Comparison of ENCODE assay signal across 8 cellular contexts in the genomic region with DNA sequence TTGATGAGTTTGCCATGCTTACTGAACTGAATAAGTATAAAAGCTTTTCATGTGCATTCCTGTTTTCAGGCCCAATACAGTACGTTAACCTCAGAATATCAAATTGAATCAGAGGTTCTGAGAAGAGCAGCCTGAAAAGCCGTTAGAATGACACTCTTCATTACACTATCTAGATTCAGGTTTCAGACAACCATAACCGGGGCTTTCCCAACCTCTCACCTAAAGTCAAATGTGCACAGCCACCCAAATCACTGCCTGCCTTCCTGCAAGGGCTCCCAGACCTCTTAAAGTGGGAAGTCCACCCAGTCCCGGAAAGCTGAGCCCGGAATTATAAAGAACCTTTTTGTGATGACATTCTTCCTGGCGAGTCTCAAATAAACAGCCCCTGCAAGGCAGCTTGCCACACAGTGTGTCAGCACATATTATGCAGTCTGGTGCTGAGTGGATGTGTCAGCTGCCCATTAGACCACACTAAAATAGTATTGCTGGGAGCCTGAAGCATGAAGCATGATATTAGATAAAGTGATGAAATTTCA.
A peak's percentile ranks its signal among the peaks of the same experiment; 100 is the strongest.
DNase-seq lines count a peak whose midpoint lies in the region; ATAC-seq and TF ChIP-seq lines count a peak whose summit lies in the region.

No MANE protein-coding gene starts in this region.

- DNase-seq in brain microvascular endothelial cell (peak; percentile 7), A172 (ENCODE audit: low spot score) (no peak), hepatic stellate cell (ENCODE audit: low spot score) (no peak), NCI-H1092 treated with DMSO at 0.1 percent for 48 hours (lab: John Stamatoyannopoulos, UW) (no peak)
- no peak for DNase-seq in central memory CD4-positive, alpha-beta T cell

- ATAC-seq in GM19395 (IDR thresholded peaks at IDR 0.05; ENCODE audit: unreplicated experiment) (peak; percentile 87), HG03066 (IDR thresholded peaks at IDR 0.05; ENCODE audit: low read depth, unreplicated experiment) (peak; percentile 71)

- H3K36me3 ChIP-seq in BLaER1 (no peaks in the 10 kb centered on the region), brain microvascular endothelial cell (replicated peaks) (no peaks in the 10 kb centered on the region)

- H3K27me3 ChIP-seq in BLaER1 (no peaks in the 10 kb centered on the region), brain microvascular endothelial cell (replicated peaks) (no peaks in the 10 kb centered on the region)

- TF ChIP-seq CTCF in brain microvascular endothelial cell (IDR thresholded peaks at IDR 0.05; ENCODE audit: low read depth, low read length, missing control alignments): no peak

- in situ Hi-C loops in brain microvascular endothelial cell (cut with HindIII; ENCODE audit: low pct_ligation_motif_present, low sequenced_read_pairs): no loop called here

- H3K27ac ChIP-seq in BLaER1: peak overlapping the region; percentile 87
- H3K27ac ChIP-seq in brain microvascular endothelial cell: no peak overlapping the region

- H4K20me1 ChIP-seq in BLaER1: no peaks in the 10 kb centered on the region

- H3K4me3 ChIP-seq in BLaER1: no peak overlapping the region
- H3K4me3 ChIP-seq in brain microvascular endothelial cell (ENCODE audit: low read depth, low read length): no peak overlapping the region

- no peaks in the 10 kb centered on the region for H3K9me3 ChIP-seq in BLaER1

- peaks cover 99% of the 10 kb centered on the region for H3K4me1 ChIP-seq in BLaER1

- peak overlapping the region; percentile 40; the same call in 1 of the 2 replicates for H3K9ac ChIP-seq in BLaER1

- H3K4me2 ChIP-seq in BLaER1: peak overlapping the region; percentile 88
